12 cellular contexts compared by ENCODE assay signal in genomic region chr4:100391913-100392312, GRCh38.
A peak's percentile ranks its signal among the peaks of the same experiment; 100 is the strongest.
DNase-seq lines count a peak whose midpoint lies in the region; ATAC-seq lines count a peak whose summit lies in the region.
"Had no signal": no experiment of that assay in that cellular context is flagged by ENCODE, and none has a peak within 500 bp of the region (broad histone marks: within the 10 kb centered on the region; RNA-seq: fewer than 3 reads in every experiment).

No MANE protein-coding gene starts in this region.

- H3K27ac Mint-ChIP-seq in activated T-helper 17 cell treated with anti-CD3 and anti-CD28 coated beads, Interleukin-2, amount 50 U/mL, for 72 hours: no peak overlapping the region
- H3K27ac Mint-ChIP-seq: activated CD8-positive, alpha-beta T cell treated with anti-CD3 and anti-CD28 coated beads, Interleukin-2, amount 10 ng/mL, durations not matched to agents 7 days and 5 days; activated naive CD4-positive, alpha-beta T cell treated with anti-CD3 and anti-CD28 coated beads for 36 hours had no signal

- H3K36me3 Mint-ChIP-seq in activated T-helper 17 cell treated with anti-CD3 and anti-CD28 coated beads, Interleukin-2, amount 50 U/mL, for 72 hours (ENCODE audit: low read depth): no peaks in the 10 kb centered on the region

- no peaks in the 10 kb centered on the region for H3K27me3 Mint-ChIP-seq in activated T-helper 17 cell treated with anti-CD3 and anti-CD28 coated beads, Interleukin-2, amount 50 U/mL, for 72 hours

- H3K4me1 Mint-ChIP-seq in activated T-helper 17 cell treated with anti-CD3 and anti-CD28 coated beads, Interleukin-2, amount 50 U/mL, for 72 hours: no peaks in the 10 kb centered on the region

- ATAC-seq in HG03565 (IDR thresholded peaks at IDR 0.05; ENCODE audit: unreplicated experiment) (peak; percentile 79), GM21825 (IDR thresholded peaks at IDR 0.05; ENCODE audit: unreplicated experiment) (no peak)
- peak; percentile 82 for ATAC-seq in activated T-helper 17 cell treated with anti-CD3 and anti-CD28 coated beads, Interleukin-2, amount 50 U/mL, for 72 hours (replicated peaks)
- ATAC-seq: activated CD8-positive, alpha-beta T cell treated with anti-CD3 and anti-CD28 coated beads, Interleukin-2, amount 10 ng/mL, durations not matched to agents 7 days and 5 days; Panc1 had no signal

- DNase-seq in ELR (ENCODE audit: low read depth) (peak; percentile 50), glomerular visceral epithelial cell (ENCODE audit: extremely low spot score) (peak; percentile 61), NCI-H748 treated with DMSO at 0.1 percent for 48 hours (lab: John Stamatoyannopoulos, UW) (no peak), SHP77 treated with DMSO at 0.1 percent for 48 hours (lab: John Stamatoyannopoulos, UW) (no peak)
- no peak for DNase-seq in stimulated activated CD4-positive, alpha-beta T cell treated with anti-CD3 and anti-CD28 coated beads, Interleukin-1b, Interleukin-23, amount 100 ng/mL, for 48 hours
- DNase-seq: activated CD8-positive, alpha-beta T cell treated with anti-CD3 and anti-CD28 coated beads, Interleukin-2, amount 10 ng/mL, durations not matched to agents 7 days and 5 days; activated naive CD4-positive, alpha-beta T cell treated with anti-CD3 and anti-CD28 coated beads for 36 hours; esophagus squamous epithelium had no signal

- no peaks in the 10 kb centered on the region for H3K9me3 Mint-ChIP-seq in activated T-helper 17 cell treated with anti-CD3 and anti-CD28 coated beads, Interleukin-2, amount 50 U/mL, for 72 hours
- H3K9me3 Mint-ChIP-seq: activated naive CD4-positive, alpha-beta T cell treated with anti-CD3 and anti-CD28 coated beads for 36 hours had no signal

- no peak overlapping the region for H3K4me3 Mint-ChIP-seq in activated T-helper 17 cell treated with anti-CD3 and anti-CD28 coated beads, Interleukin-2, amount 50 U/mL, for 72 hours
- H3K4me3 Mint-ChIP-seq: activated CD8-positive, alpha-beta T cell treated with anti-CD3 and anti-CD28 coated beads, Interleukin-2, amount 10 ng/mL, durations not matched to agents 7 days and 5 days; activated naive CD4-positive, alpha-beta T cell treated with anti-CD3 and anti-CD28 coated beads for 36 hours had no signal

Comparison
In these comparisons a context has a peak if more than half of its experiments do, and no peak if none do; other contexts are left out.
1. DNase-seq: peak in ELR (single experiment) and glomerular visceral epithelial cell (single experiment); none in stimulated activated CD4-positive, alpha-beta T cell treated with anti-CD3 and anti-CD28 coated beads, Interleukin-1b, Interleukin-23, amount 100 ng/mL, for 48 hours (single experiment), NCI-H748 treated with DMSO at 0.1 percent for 48 hours (single experiment) and SHP77 treated with DMSO at 0.1 percent for 48 hours (single experiment).